16 cellular contexts compared by ENCODE assay signal in genomic region chr12:109679716-109680520, GRCh38. TPM values are rescaled to one million over a fixed set of nuclear protein-coding genes. Genes with fewer than 3 reads are reported as not detected.
DNase-seq lines count a peak whose midpoint lies in the region; ATAC-seq and TF ChIP-seq lines count a peak whose summit lies in the region.
"Had no signal": no experiment of that assay in that cellular context is flagged by ENCODE, and none has a peak within 500 bp of the region (broad histone marks: within the 10 kb centered on the region; RNA-seq: fewer than 3 reads in every experiment).

No MANE protein-coding gene starts in this region.

- H3K9me3 Mint-ChIP-seq in nephron progenitor cell: no peaks in the 10 kb centered on the region
- H3K9me3 Mint-ChIP-seq: mesothelial cell of epicardium had no signal

- no peak overlapping the region for H3K4me3 Mint-ChIP-seq in nephron progenitor cell
- H3K4me3 Mint-ChIP-seq: mesothelial cell of epicardium had no signal

- no peak for TF ChIP-seq CTCF in nephron progenitor cell (IDR thresholded peaks at IDR 0.05)

- ATAC-seq in GM18873 (IDR thresholded peaks at IDR 0.05; ENCODE audit: low FRiP score, unreplicated experiment) (no peak), GM19452 (IDR thresholded peaks at IDR 0.05; ENCODE audit: unreplicated experiment) (no peak)
- ATAC-seq: activated CD4-positive, CD25-positive, alpha-beta regulatory T cell treated with anti-CD3 and anti-CD28 coated beads, Interleukin-2, amount 50 U/mL, for 24 hours; sciatic nerve had no signal

- peaks cover 38% of the 10 kb centered on the region for H3K4me1 Mint-ChIP-seq in nephron progenitor cell

- DNase-seq in NCI-H1105 (lab: John Stamatoyannopoulos, UW): peak; percentile 53
- DNase-seq in NCI-H2107 (lab: John Stamatoyannopoulos, UW): peak; percentile 49
- DNase-seq in SHP77 (lab: John Stamatoyannopoulos, UW): peak; percentile 45 to 81
- DNase-seq in nephron progenitor cell: peak; percentile 64
- no peak for DNase-seq in SK-N-DZ (ENCODE audit: low spot score)
- no peak for DNase-seq in epidermal melanocyte (ENCODE audit: insufficient read length, low spot score)
- DNase-seq: activated gamma-delta T cell; NK-92 treated with Interleukin-12 subunit alpha and Interleukin-12 subunit beta, amount 100 ng/mL, for 24 hours; nucleus accumbens; stimulated activated CD4-positive, alpha-beta T cell treated with anti-CD3 and anti-CD28 coated beads, Interleukin-4, amount 100 ng/mL, for 4 hours; tibial artery had no signal

- no peaks in the 10 kb centered on the region for H3K36me3 Mint-ChIP-seq in nephron progenitor cell (ENCODE audit: low read depth)
- H3K36me3 Mint-ChIP-seq: mesothelial cell of epicardium had no signal

- no peak overlapping the region for H3K27ac Mint-ChIP-seq in nephron progenitor cell
- H3K27ac Mint-ChIP-seq: mesothelial cell of epicardium had no signal

- peaks cover 19% of the 10 kb centered on the region for H3K27me3 Mint-ChIP-seq in nephron progenitor cell (ENCODE audit: low read depth, poor library complexity)

RNA-seq across cellular contexts. Expression of gene FAM222A, which starts 33.7 kb away (rescaled TPM):
- 17.5 and 18.1 TPM in 2 replicates for polyA plus RNA-seq in SK-N-DZ (2014; cell fraction: cytosol; rRNA removed)
- 7.0 and 7.4 TPM in 2 replicates for polyA plus RNA-seq in SK-N-DZ (2014; cell fraction: nucleus; rRNA removed)

Comparison
In these comparisons a context has a peak if more than half of its experiments do, and no peak if none do; other contexts are left out.
1. DNase-seq: peak in NCI-H1105 (single experiment), NCI-H2107 (single experiment), SHP77 (2 of 2) and nephron progenitor cell (single experiment); none in SK-N-DZ (single experiment) and epidermal melanocyte (single experiment).